1 cellular context compared by ENCODE assay signal in the genomic region with DNA sequence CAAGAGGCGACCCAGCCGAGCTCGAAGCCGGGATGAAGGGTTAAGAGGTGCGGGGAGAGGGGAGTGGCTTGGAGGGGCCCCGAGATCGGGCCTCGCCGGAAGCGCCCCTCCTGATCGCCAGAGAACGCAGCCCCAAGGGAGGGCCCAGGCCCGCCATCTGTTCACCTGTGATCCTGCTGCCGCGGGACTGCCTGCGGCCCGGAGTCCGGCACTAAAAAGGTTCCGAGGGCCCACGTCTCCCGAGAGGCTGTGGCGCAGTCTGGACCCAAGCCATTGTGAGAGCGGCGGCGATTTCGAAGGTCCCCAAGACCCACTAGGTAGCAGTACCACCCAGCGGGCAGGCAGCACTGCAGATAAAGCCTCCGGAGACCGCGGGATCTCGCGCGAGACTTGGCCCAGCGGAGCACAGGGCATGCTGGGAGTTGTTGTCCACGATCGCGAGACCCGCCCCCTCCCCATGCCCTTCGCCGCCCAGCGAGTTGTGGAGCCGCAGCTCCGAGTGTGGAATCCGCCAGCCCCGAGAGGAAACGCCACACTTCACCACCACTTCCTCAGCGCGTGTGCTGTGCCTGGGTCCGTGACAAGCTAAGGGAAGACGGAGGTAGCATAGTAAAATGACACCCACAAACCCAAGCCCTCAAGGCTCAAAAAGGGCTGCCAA.
A peak's percentile ranks its signal among the peaks of the same experiment; 100 is the strongest.
TF ChIP-seq lines count a peak whose summit lies in the region.

A gene with protein sequence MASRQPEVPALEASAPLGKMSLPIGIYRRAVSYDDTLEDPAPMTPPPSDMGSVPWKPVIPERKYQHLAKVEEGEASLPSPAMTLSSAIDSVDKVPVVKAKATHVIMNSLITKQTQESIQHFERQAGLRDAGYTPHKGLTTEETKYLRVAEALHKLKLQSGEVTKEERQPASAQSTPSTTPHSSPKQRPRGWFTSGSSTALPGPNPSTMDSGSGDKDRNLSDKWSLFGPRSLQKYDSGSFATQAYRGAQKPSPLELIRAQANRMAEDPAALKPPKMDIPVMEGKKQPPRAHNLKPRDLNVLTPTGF (minus strand): TSS at position 328 of the 661 bp plus-strand sequence. CDS start 2,256 bp downstream, outside the sequence.

TF ChIP-seq in HepG2, 621 proteins besides CTCF, POLR2A, EP300 and RAD21 (continued from another document):
- peak; percentile 68 for TF ChIP-seq HOMEZ (CRISPR knock-in tag; IDR thresholded peaks at IDR 0.05; ENCODE audit: low read depth)
- peak; percentile 67; the same call in 1 of the 2 replicates for TF ChIP-seq NR2C2 (CRISPR knock-in tag; IDR thresholded peaks at IDR 0.05; ENCODE audit: borderline replicate concordance)
- TF ChIP-seq ZFP36 (IDR thresholded peaks at IDR 0.05; ENCODE audit: borderline replicate concordance, low read depth, low read length, partially characterized antibody): no peak
- peak; percentile 52; the same call in 1 of the 2 replicates for TF ChIP-seq ZNF205 (CRISPR knock-in tag; IDR thresholded peaks at IDR 0.05)
- no peak for TF ChIP-seq ZNF841 (CRISPR knock-in tag; IDR thresholded peaks at IDR 0.05; ENCODE audit: borderline replicate concordance)
- TF ChIP-seq KDM1A (CRISPR knock-in tag; IDR thresholded peaks at IDR 0.05): no peak
- peak; percentile 65; the same call in 1 of the 2 replicates for TF ChIP-seq PAX8 (CRISPR knock-in tag; IDR thresholded peaks at IDR 0.05; ENCODE audit: borderline replicate concordance)
- no peak; the same call in 1 of the 2 replicates for TF ChIP-seq ZNF230 (CRISPR knock-in tag; IDR thresholded peaks at IDR 0.05)
- no peak for TF ChIP-seq DDIT3 (CRISPR knock-in tag; IDR thresholded peaks at IDR 0.05)
- TF ChIP-seq TP53 (CRISPR knock-in tag; conservative IDR thresholded peaks at IDR 0.05): no peak
- no peak; the same call in 1 of the 2 replicates for TF ChIP-seq SALL2 (CRISPR knock-in tag; IDR thresholded peaks at IDR 0.05)
- TF ChIP-seq ATM (IDR thresholded peaks at IDR 0.05; ENCODE audit: borderline replicate concordance): no peak
- TF ChIP-seq ZNF12 (CRISPR knock-in tag; IDR thresholded peaks at IDR 0.05): no peak
- peak; percentile 72; the same call in 1 of the 2 replicates for TF ChIP-seq ZBTB49 (CRISPR knock-in tag; IDR thresholded peaks at IDR 0.05; ENCODE audit: borderline replicate concordance)
- TF ChIP-seq ZNF225 (CRISPR knock-in tag; IDR thresholded peaks at IDR 0.05): peak; percentile 92
- peak; percentile 16; the same call in 1 of the 2 replicates for TF ChIP-seq HHEX (CRISPR knock-in tag; IDR thresholded peaks at IDR 0.05)
- peak; percentile 94; the same call in 1 of the 2 replicates for TF ChIP-seq CCDC6 (CRISPR knock-in tag; IDR thresholded peaks at IDR 0.05)
- TF ChIP-seq FOXO1 (CRISPR knock-in tag; IDR thresholded peaks at IDR 0.05): peak; percentile 70; the same call in 1 of the 2 replicates
- TF ChIP-seq ZNF503 (CRISPR knock-in tag; IDR thresholded peaks at IDR 0.05): no peak
